7 cellular contexts compared by ENCODE assay signal in genomic region chr12:64221656-64222010, GRCh38. TPM values are rescaled to one million over a fixed set of nuclear protein-coding genes. Genes with fewer than 3 reads are reported as not detected.
DNase-seq lines count a peak whose midpoint lies in the region; ATAC-seq, FAIRE-seq and TF ChIP-seq lines count a peak whose summit lies in the region.

No MANE protein-coding gene starts in this region.

- H3K9ac ChIP-seq in iPS-20b (ENCODE audit: low read depth, low read length) = peak overlapping the region; percentile 95
- H3K9ac ChIP-seq in skeletal muscle satellite cell (ENCODE audit: low read depth, low read length) = peak overlapping the region; percentile 93

- peak overlapping the region; percentile 83 for H3K4me3 Mint-ChIP-seq in MCF 10A (ENCODE audit: unreplicated experiment)

- H3K4me3 ChIP-seq in iPS-20b (ENCODE audit: low read length) (peak overlapping the region; percentile 97), skeletal muscle satellite cell (ENCODE audit: low read length) (peak overlapping the region; percentile 85)

- H3K9me3 Mint-ChIP-seq in MCF 10A (ENCODE audit: unreplicated experiment) = peaks cover 7% of the 10 kb centered on the region

- H3K27ac ChIP-seq in iPS-20b (ENCODE audit: low read length) = peak overlapping the region; percentile 54

- H3K36me3 ChIP-seq in iPS-20b (ENCODE audit: insufficient read depth, low read depth, low read length) = no peaks in the 10 kb centered on the region
- H3K36me3 ChIP-seq in skeletal muscle satellite cell (ENCODE audit: insufficient read depth, low read length) = no peaks in the 10 kb centered on the region

- POLR2A ChIA-PET in MCF 10A (lab: Yijun Ruan, JAX) = interaction anchor here (0.7 to 5.9 kb wide), 30 partner anchors 12 to 388 kb away, joined by 3 to 50 read pairs (median 4); partner anchors contain the start of genes SRGAP1 and XPOT

- H3K36me3 Mint-ChIP-seq in MCF 10A (ENCODE audit: insufficient read depth, unreplicated experiment) = peaks cover 8% of the 10 kb centered on the region

- peaks cover 26% of the 10 kb centered on the region for H3K4me1 ChIP-seq in iPS-20b (ENCODE audit: insufficient read depth, low read length)
- peaks cover 10% of the 10 kb centered on the region for H3K4me1 ChIP-seq in skeletal muscle satellite cell (ENCODE audit: control insufficient read depth, insufficient read depth, low read length)

- no peak for TF ChIP-seq CTCF in MCF 10A (IDR thresholded peaks at IDR 0.05; ENCODE audit: unreplicated experiment)

- TF ChIP-seq POLR2A in GM12891 (IDR thresholded peaks at IDR 0.05; ENCODE audit: low read depth, low read length) = no peak

- peak overlapping the region; percentile 93 for H3K4me2 ChIP-seq in skeletal muscle satellite cell (ENCODE audit: low read length)

- FAIRE-seq in GM12891 (lab: Jason Lieb, UNC) = peak; percentile 69

- H3K9me3 ChIP-seq in iPS-20b (ENCODE audit: insufficient read depth, low read depth, low read length) (no peaks in the 10 kb centered on the region), skeletal muscle satellite cell (replicated peaks; ENCODE audit: low read length) (no peaks in the 10 kb centered on the region)

- ATAC-seq in HG02623 (IDR thresholded peaks at IDR 0.05; ENCODE audit: unreplicated experiment) = peak; percentile 23

- peaks cover 18% of the 10 kb centered on the region for H3K4me1 Mint-ChIP-seq in MCF 10A (ENCODE audit: insufficient read depth, unreplicated experiment)

- TSS peak; percentile 63 for BruUV-seq in MCF 10A (replicated peaks; lab: Mats Ljungman, UMichigan)

- DNase-seq in GM12891 (ENCODE audit: insufficient read length, low spot score) (no peak), NCI-H1092 (lab: John Stamatoyannopoulos, UW) (peak; percentile 54), SW480 (ENCODE audit: low spot score) (peak; percentile 82), MCF 10A (ENCODE audit: unreplicated experiment) (peak; percentile 94)

- peak overlapping the region; percentile 88 for H3K27ac Mint-ChIP-seq in MCF 10A (ENCODE audit: low read depth, unreplicated experiment)

- H3K27me3 ChIP-seq in iPS-20b (ENCODE audit: insufficient read depth, low read length) (no peaks in the 10 kb centered on the region), skeletal muscle satellite cell (ENCODE audit: control insufficient read depth, insufficient read depth, low read length) (no peaks in the 10 kb centered on the region)

- intact Hi-C loops in MCF 10A (cut with micrococcal nuclease) = loop anchor here (1.0 to 5.0 kb wide), 5 partner anchors 40 to 377 kb away; partner anchors contain the start of gene SRGAP1

- CTCF ChIA-PET in MCF 10A (lab: Yijun Ruan, JAX) = interaction anchor here (0.8 to 2.9 kb wide), 2 partner anchors 38 to 377 kb away, joined by 4 to 14 read pairs; partner anchors contain the start of gene SRGAP1

- no peaks in the 10 kb centered on the region for H3K27me3 Mint-ChIP-seq in MCF 10A (ENCODE audit: insufficient read depth, unreplicated experiment)

TF ChIP-seq in GM12891, 5 proteins besides CTCF, POLR2A, EP300 and RAD21:
- TF ChIP-seq TAF1 (IDR thresholded peaks at IDR 0.05; ENCODE audit: low read depth, low read length) (no peak), POLR2AphosphoS5 (IDR thresholded peaks at IDR 0.05; ENCODE audit: low read depth, low read length) (no peak), SPI1 (IDR thresholded peaks at IDR 0.05; ENCODE audit: low read depth, low read length) (no peak), PAX5 (IDR thresholded peaks at IDR 0.05; ENCODE audit: insufficient read depth, low read length, severe bottlenecking) (no peak), POU2F2 (IDR thresholded peaks at IDR 0.05; ENCODE audit: low read depth, low read length) (no peak)
TF ChIP-seq in GM12891: peak in this region for 0.

RNA-seq across cellular contexts. Expression of gene KICS2, which starts 0.5 kb away (rescaled TPM):
- polyA plus RNA-seq in GM12891 (2012; ENCODE audit: low read depth, missing spikeins) = 4.3 TPM
- total RNA-seq in MCF 10A (2022) = 9.5 and 11.9 TPM in 2 replicates
- 9.4 and 11.2 TPM in 2 replicates for total RNA-seq in skeletal muscle satellite cell (2012; rRNA removed)
